In genomic region chr13:80348308-80348707, GRCh38 we compare ENCODE assay signal across 13 cellular contexts. TPM values are rescaled to one million over a fixed set of nuclear protein-coding genes. Genes with fewer than 3 reads are reported as not detected.
DNase-seq lines count a peak whose midpoint lies in the region; ATAC-seq, FAIRE-seq and TF ChIP-seq lines count a peak whose summit lies in the region.
"Had no signal": no experiment of that assay in that cellular context is flagged by ENCODE, and none has a peak within 500 bp of the region (broad histone marks: within the 10 kb centered on the region; RNA-seq: fewer than 3 reads in every experiment).

No MANE protein-coding gene starts in this region.

- H3K36me3 ChIP-seq in adipocyte (ENCODE audit: control insufficient read depth, insufficient read depth, low read length, severe bottlenecking), result no peaks in the 10 kb centered on the region
- H3K36me3 ChIP-seq in OCI-LY7 (ENCODE audit: insufficient read depth, low read length), result no peaks in the 10 kb centered on the region
- H3K36me3 ChIP-seq in adrenal gland (replicated peaks in 1 of 2), result no peaks in the 10 kb centered on the region

- peak; percentile 51 for ATAC-seq in sciatic nerve

- BruUV-seq in OCI-LY7 (replicated peaks; lab: Mats Ljungman, UMichigan), result no TSS peak

- H3K4me3 ChIP-seq in adipocyte (ENCODE audit: low read length) (no peak overlapping the region), OCI-LY7 (ENCODE audit: low read depth, low read length, poor library complexity, severe bottlenecking) (no peak overlapping the region), adrenal gland (no peak overlapping the region)

- TF ChIP-seq CTCF in OCI-LY7 (conservative IDR thresholded peaks at IDR 0.05; ENCODE audit: low read length) (no peak), adrenal gland (IDR thresholded peaks at IDR 0.05) (no peak), GM10266 (IDR thresholded peaks at IDR 0.05; ENCODE audit: control insufficient read depth, insufficient read depth, low read depth, missing control alignments) (no peak)

- no peak overlapping the region for H2AFZ ChIP-seq in OCI-LY7 (ENCODE audit: low read length)

- no peaks in the 10 kb centered on the region for H4K20me1 ChIP-seq in OCI-LY7 (ENCODE audit: insufficient read depth, low read length)

- H3K9me3 ChIP-seq in adipocyte (ENCODE audit: control insufficient read depth, low read length) (no peaks in the 10 kb centered on the region), OCI-LY7 (ENCODE audit: low read length) (no peaks in the 10 kb centered on the region), adrenal gland (replicated peaks in 1 of 3) (no peaks in the 10 kb centered on the region)

- no peak overlapping the region for H3K27ac ChIP-seq in OCI-LY7 (ENCODE audit: low read depth, low read length, poor library complexity, severe bottlenecking)
- peak overlapping the region in 1 of 5 donors; percentile 30 for H3K27ac ChIP-seq in adrenal gland
- H3K27ac ChIP-seq: C4-2B had no signal

- DNase-seq in GM18507 (ENCODE audit: extremely low spot score, insufficient read length, low read depth), result no peak
- DNase-seq in adipocyte (ENCODE audit: low read depth), result peak; percentile 35
- DNase-seq in fibroblast of gingiva (ENCODE audit: low read depth), result peak; percentile 54
- DNase-seq in sciatic nerve (ENCODE audit: low spot score), result no peak
- no peak for DNase-seq in OCI-LY7 (ENCODE audit: low spot score)
- DNase-seq in adrenal gland, result no peak
- no peak for DNase-seq in GM10266 (ENCODE audit: extremely low spot score)
- DNase-seq: CD4-positive, alpha-beta memory T cell; DMS79; H7 had no signal

- no peaks in the 10 kb centered on the region for H3K9me2 ChIP-seq in OCI-LY7 (ENCODE audit: insufficient read depth, low read length)

- no peak for TF ChIP-seq POLR2A in adrenal gland (IDR thresholded peaks at IDR 0.05)

- no peaks in the 10 kb centered on the region for H3K79me2 ChIP-seq in OCI-LY7 (ENCODE audit: insufficient read depth, low read depth, low read length)

- H3K4me1 ChIP-seq in adipocyte (ENCODE audit: control insufficient read depth, insufficient read depth, low read length) (peaks cover 8% of the 10 kb centered on the region), OCI-LY7 (ENCODE audit: insufficient read depth, low read length, poor library complexity, severe bottlenecking) (no peaks in the 10 kb centered on the region), adrenal gland (replicated peaks in 1 of 2) (peaks cover 2 to 11% of the 10 kb centered on the region in 2 donors)

- H3K9ac ChIP-seq in adipocyte (ENCODE audit: low read length), result no peak overlapping the region

- H3K27me3 ChIP-seq in adipocyte (replicated peaks; ENCODE audit: control insufficient read depth, insufficient read depth, low read length) (no peaks in the 10 kb centered on the region), adrenal gland (no peaks in the 10 kb centered on the region)

- intact Hi-C loops in sciatic nerve (cut with DNase I), result no loop called here
- intact Hi-C loops in OCI-LY7 (cut with micrococcal nuclease; ENCODE audit: unreplicated experiment), result no loop called here
- intact Hi-C loops in adrenal gland (cut with DNase I), result no loop called here

- peak; percentile 26 for FAIRE-seq in GM18507 (lab: Jason Lieb, UNC)
- FAIRE-seq: A204.1 had no signal

- POLR2A ChIA-PET in OCI-LY7 (lab: Charles Lee), result interaction anchor here (0.5 to 0.6 kb wide), 2 partner anchors 336 to 426 kb away, joined by 3 read pairs; no protein-coding TSS in a partner anchor

- no peak overlapping the region for H3K4me2 ChIP-seq in OCI-LY7 (ENCODE audit: low read length)

- CTCF ChIA-PET in OCI-LY7 (lab: Charles Lee; ENCODE audit: unreplicated experiment), result no interaction called here

RNA-seq across cellular contexts. Expression of gene SPRY2, which starts 7.4 kb away (rescaled TPM):
- total RNA-seq in sciatic nerve, result 78.3 TPM
- total RNA-seq in OCI-LY7 (2014; rRNA removed; shearing (Covaris generic)), result not detected in 2 replicates
- not detected in 2 replicates for total RNA-seq in OCI-LY7 (2022)
- total RNA-seq in adrenal gland, result 10 to 100 TPM; 10.9 to 36.7 (median 26.1) TPM
- 10 to 100 TPM; 14.6 to 20.2 (median 15.4) TPM for polyA plus RNA-seq in adrenal gland
- polyA plus RNA-seq: CD4-positive, alpha-beta memory T cell; IgD-negative memory B cell had no signal

Comparison
In these comparisons a context has a peak if more than half of its experiments do, and no peak if none do; other contexts are left out.
1. DNase-seq: peak in adipocyte (single experiment) and fibroblast of gingiva (single experiment); none in GM18507 (single experiment), sciatic nerve (single experiment), OCI-LY7 (single experiment), adrenal gland (0 of 7) and GM10266 (single experiment).
2. RNA of gene SPRY2, which starts 7.4 kb away (total RNA-seq): 78.3 TPM in sciatic nerve (single experiment) and 10.9 to 36.7 TPM in adrenal gland; not detected in OCI-LY7; every median in the first group is over 10 times any median in the second.